ENCODE assay signal across 14 cellular contexts in the genomic region with DNA sequence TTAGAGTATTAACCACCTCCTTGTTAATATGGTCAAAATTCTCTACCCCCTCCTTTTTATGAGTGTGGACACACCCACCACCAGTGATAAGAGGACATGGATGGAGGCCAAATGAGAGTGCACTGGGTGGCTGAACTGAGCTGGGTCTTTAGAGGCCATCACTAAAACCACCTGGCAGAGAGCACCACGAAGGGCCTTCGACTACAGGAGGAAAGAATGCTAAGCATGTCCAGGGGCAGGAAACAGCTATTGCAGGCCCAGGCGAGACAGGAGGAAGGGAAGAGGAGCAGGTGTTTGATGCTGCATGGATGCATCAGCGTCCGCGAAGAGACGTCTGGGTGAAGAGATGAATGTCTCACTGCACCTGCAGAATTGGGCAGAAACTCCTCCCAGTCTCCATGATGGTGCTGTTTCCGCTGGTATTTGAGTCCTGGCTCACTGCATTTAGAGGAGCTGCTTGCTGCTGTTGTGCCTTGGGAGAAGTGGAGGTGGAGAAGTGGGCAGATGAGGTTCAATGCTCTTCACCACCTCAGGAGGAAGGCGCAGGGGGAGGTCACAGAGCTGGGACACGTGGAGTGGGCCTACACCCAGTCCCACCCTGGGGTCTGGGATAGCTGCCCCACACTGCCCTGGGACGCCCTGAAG. TPM values are rescaled to one million over a fixed set of nuclear protein-coding genes. Genes with fewer than 3 reads are reported as not detected.
A peak's percentile ranks its signal among the peaks of the same experiment; 100 is the strongest.
DNase-seq lines count a peak whose midpoint lies in the region; ATAC-seq and TF ChIP-seq lines count a peak whose summit lies in the region.
"Had no signal": no experiment of that assay in that cellular context is flagged by ENCODE, and none has a peak within 500 bp of the region (broad histone marks: within the 10 kb centered on the region; RNA-seq: fewer than 3 reads in every experiment).

No MANE protein-coding gene starts in this region.

- peaks cover 9% of the 10 kb centered on the region for H3K27me3 Mint-ChIP-seq in neural progenitor cell (ENCODE audit: insufficient read depth, low read depth)
- no peaks in the 10 kb centered on the region for H3K27me3 Mint-ChIP-seq in activated CD4-positive, alpha-beta T cell treated with anti-CD3 and anti-CD28 coated beads, Interleukin-2, amount 10 ng/mL, durations not matched to agents 24 days and 14 days

- no peak for DNase-seq in left ventricle myocardium inferior
- no peak for DNase-seq in left ventricle myocardium superior
- DNase-seq in OCI-LY7 (ENCODE audit: low spot score) = peak; percentile 82
- DNase-seq in foreskin keratinocyte = peak; percentile 20 to 26
- no peak for DNase-seq in NCI-H2227 treated with DMSO at 0.1 percent for 48 hours (lab: John Stamatoyannopoulos, UW)
- no peak for DNase-seq in neural progenitor cell (ENCODE audit: low spot score)
- DNase-seq in activated CD4-positive, alpha-beta T cell treated with anti-CD3 and anti-CD28 coated beads, Interleukin-2, amount 10 ng/mL, durations not matched to agents 24 days and 14 days = no peak
- DNase-seq in NCI-H1694 (lab: John Stamatoyannopoulos, UW) = no peak
- DNase-seq: activated CD4-positive, alpha-beta T cell treated with anti-CD3 and anti-CD28 coated beads for 1 hour; cerebellar nuclear complex; esophagus squamous epithelium; NCI-H2081 treated with DMSO at 0.1 percent for 48 hours had no signal

- TF ChIP-seq CTCF in left ventricle myocardium inferior (IDR thresholded peaks at IDR 0.05; ENCODE audit: borderline replicate concordance) (no peak), OCI-LY7 (conservative IDR thresholded peaks at IDR 0.05; ENCODE audit: low read length) (no peak), foreskin keratinocyte (conservative IDR thresholded peaks at IDR 0.05) (no peak), neural progenitor cell (IDR thresholded peaks at IDR 0.05) (no peak)

- H2AFZ ChIP-seq in OCI-LY7 (ENCODE audit: low read length) (no peak overlapping the region), neural progenitor cell (replicated peaks) (no peak overlapping the region)

- H3K27ac Mint-ChIP-seq in neural progenitor cell = no peak overlapping the region
- H3K27ac Mint-ChIP-seq in activated CD4-positive, alpha-beta T cell treated with anti-CD3 and anti-CD28 coated beads, Interleukin-2, amount 10 ng/mL, durations not matched to agents 24 days and 14 days = no peak overlapping the region

- POLR2A ChIA-PET in OCI-LY7 (lab: Charles Lee) = interaction anchor here (0.6 to 1.8 kb wide), 9 partner anchors 10 to 147 kb away, joined by 3 to 8 read pairs (median 3); partner anchors contain the start of gene UBE2O

- peak overlapping the region; percentile 54 for H3K4me2 ChIP-seq in OCI-LY7 (ENCODE audit: low read length)
- no peak overlapping the region for H3K4me2 ChIP-seq in neural progenitor cell

- H3K36me3 ChIP-seq in left ventricle myocardium inferior = no peaks in the 10 kb centered on the region
- H3K36me3 ChIP-seq in OCI-LY7 (ENCODE audit: insufficient read depth, low read length) = peaks cover 35% of the 10 kb centered on the region
- no peaks in the 10 kb centered on the region for H3K36me3 ChIP-seq in neural progenitor cell

- CTCF ChIA-PET in OCI-LY7 (lab: Charles Lee; ENCODE audit: unreplicated experiment) = interaction anchor here (0.7 to 1.8 kb wide), 5 partner anchors 8 to 670 kb away, joined by 3 to 5 read pairs (median 4); partner anchors contain the start of gene UBE2O

- H3K27ac ChIP-seq in left ventricle myocardium inferior (replicated peaks) (peak overlapping the region; percentile 39), OCI-LY7 (ENCODE audit: low read depth, low read length, poor library complexity, severe bottlenecking) (peak overlapping the region; percentile 78), foreskin keratinocyte (no peak overlapping the region), neural progenitor cell (no peak overlapping the region)
- H3K27ac ChIP-seq: esophagus squamous epithelium had no signal

- no peak overlapping the region for H3K9ac ChIP-seq in neural progenitor cell

- H3K4me1 ChIP-seq in left ventricle myocardium inferior (peaks cover 94% of the 10 kb centered on the region), OCI-LY7 (ENCODE audit: insufficient read depth, low read length, poor library complexity, severe bottlenecking) (peaks cover 76% of the 10 kb centered on the region), foreskin keratinocyte (no peaks in the 10 kb centered on the region), neural progenitor cell (peaks cover 8% of the 10 kb centered on the region)

- no peak overlapping the region for H3K4me3 ChIP-seq in left ventricle myocardium inferior
- peak overlapping the region; percentile 6 for H3K4me3 ChIP-seq in OCI-LY7 (ENCODE audit: low read depth, low read length, poor library complexity, severe bottlenecking)
- no peak overlapping the region for H3K4me3 ChIP-seq in neural progenitor cell
- H3K4me3 ChIP-seq: esophagus squamous epithelium had no signal

- no peaks in the 10 kb centered on the region for H3K9me2 ChIP-seq in OCI-LY7 (ENCODE audit: insufficient read depth, low read length)

- no peak overlapping the region for H3K4me3 Mint-ChIP-seq in neural progenitor cell
- H3K4me3 Mint-ChIP-seq in activated CD4-positive, alpha-beta T cell treated with anti-CD3 and anti-CD28 coated beads, Interleukin-2, amount 10 ng/mL, durations not matched to agents 24 days and 14 days = no peak overlapping the region

- H3K79me2 ChIP-seq in OCI-LY7 (ENCODE audit: insufficient read depth, low read depth, low read length) (peaks cover 88% of the 10 kb centered on the region), neural progenitor cell (ENCODE audit: low read depth) (peaks cover 70% of the 10 kb centered on the region)

- H3F3A ChIP-seq in neural progenitor cell (ENCODE audit: low read depth) = no peaks in the 10 kb centered on the region

- H3K27me3 ChIP-seq in left ventricle myocardium inferior (ENCODE audit: low read depth) (no peaks in the 10 kb centered on the region), foreskin keratinocyte (no peaks in the 10 kb centered on the region), neural progenitor cell (no peaks in the 10 kb centered on the region)
- H3K27me3 ChIP-seq: esophagus squamous epithelium had no signal

- H3K9me3 ChIP-seq in left ventricle myocardium inferior (replicated peaks) = no peaks in the 10 kb centered on the region
- no peaks in the 10 kb centered on the region for H3K9me3 ChIP-seq in OCI-LY7 (ENCODE audit: low read length)
- no peaks in the 10 kb centered on the region for H3K9me3 ChIP-seq in neural progenitor cell (ENCODE audit: low read depth)
- H3K9me3 ChIP-seq: esophagus squamous epithelium had no signal

- peaks cover 28% of the 10 kb centered on the region for H3K4me1 Mint-ChIP-seq in neural progenitor cell
- H3K4me1 Mint-ChIP-seq in activated CD4-positive, alpha-beta T cell treated with anti-CD3 and anti-CD28 coated beads, Interleukin-2, amount 10 ng/mL, durations not matched to agents 24 days and 14 days = peaks cover 12% of the 10 kb centered on the region

- H4K20me1 ChIP-seq in OCI-LY7 (ENCODE audit: insufficient read depth, low read length) = no peaks in the 10 kb centered on the region
- H4K20me1 ChIP-seq in neural progenitor cell (ENCODE audit: low read depth) = peaks cover 76% of the 10 kb centered on the region

- ATAC-seq in left ventricle myocardium superior = no peak
- no peak for ATAC-seq in foreskin keratinocyte

- no TSS peak for BruUV-seq in OCI-LY7 (replicated peaks; lab: Mats Ljungman, UMichigan)

- intact Hi-C loops in left ventricle myocardium inferior (cut with micrococcal nuclease) = no loop called here
- intact Hi-C loops in left ventricle myocardium superior (cut with micrococcal nuclease) = no loop called here
- intact Hi-C loops in OCI-LY7 (cut with micrococcal nuclease; ENCODE audit: unreplicated experiment) = no loop called here
- intact Hi-C loops in activated CD4-positive, alpha-beta T cell treated with anti-CD3 and anti-CD28 coated beads, Interleukin-2, amount 10 ng/mL, durations not matched to agents 24 days and 14 days (cut with micrococcal nuclease) = no loop called here

- H3K9me3 Mint-ChIP-seq in neural progenitor cell = peaks cover under 1% of the 10 kb centered on the region
- no peaks in the 10 kb centered on the region for H3K9me3 Mint-ChIP-seq in activated CD4-positive, alpha-beta T cell treated with anti-CD3 and anti-CD28 coated beads, Interleukin-2, amount 10 ng/mL, durations not matched to agents 24 days and 14 days

- H3K36me3 Mint-ChIP-seq in neural progenitor cell = peaks cover 26% of the 10 kb centered on the region
- H3K36me3 Mint-ChIP-seq in activated CD4-positive, alpha-beta T cell treated with anti-CD3 and anti-CD28 coated beads, Interleukin-2, amount 10 ng/mL, durations not matched to agents 24 days and 14 days (ENCODE audit: low read depth) = peaks cover 3% of the 10 kb centered on the region

RNA-seq across cellular contexts. Expression of gene SPHK1, which starts 33.2 kb away (rescaled TPM):
- total RNA-seq in left ventricle myocardium inferior (2.3 TPM), left ventricle myocardium superior (2.7 TPM), OCI-LY7 (2022) (0.22 and 0.78 TPM in 2 replicates), foreskin keratinocyte (81.9 and 128 TPM in 2 replicates), neural progenitor cell (ENCODE audit: low replicate concordance) (1.3 and 1.9 TPM in 2 replicates)
- 0.28 and 0.36 TPM in 2 replicates for total RNA-seq in OCI-LY7 (2014; rRNA removed; shearing (Covaris generic))
- 90.1 and 147 TPM in 2 replicates for polyA plus RNA-seq in foreskin keratinocyte
- 26.8 and 27.6 TPM in 2 replicates for total RNA-seq in activated CD4-positive, alpha-beta T cell treated with anti-CD3 and anti-CD28 coated beads, Interleukin-2, amount 10 ng/mL, durations not matched to agents 24 days and 14 days

RNA-seq across cellular contexts. Expression of gene UBE2O, which starts 35.3 kb away (rescaled TPM):
- 35.7 TPM for total RNA-seq in left ventricle myocardium inferior
- total RNA-seq in left ventricle myocardium superior = 39.0 TPM
- total RNA-seq in OCI-LY7 (2014; rRNA removed; shearing (Covaris generic)) = 43.4 and 55.1 TPM in 2 replicates
- total RNA-seq in OCI-LY7 (2022) = 71.0 and 79.6 TPM in 2 replicates
- total RNA-seq in foreskin keratinocyte = 16.6 and 17.3 TPM in 2 replicates
- 5.2 and 6.4 TPM in 2 replicates for polyA plus RNA-seq in foreskin keratinocyte
- total RNA-seq in neural progenitor cell (ENCODE audit: low replicate concordance) = 20.6 and 46.6 TPM in 2 replicates
- 43.8 and 44.0 TPM in 2 replicates for total RNA-seq in activated CD4-positive, alpha-beta T cell treated with anti-CD3 and anti-CD28 coated beads, Interleukin-2, amount 10 ng/mL, durations not matched to agents 24 days and 14 days

RNA-seq across cellular contexts. Expression of gene AANAT, which starts 49.8 kb away (rescaled TPM):
- total RNA-seq in left ventricle myocardium inferior = not detected
- not detected for total RNA-seq in left ventricle myocardium superior
- total RNA-seq in OCI-LY7 (2014; rRNA removed; shearing (Covaris generic)) = not detected in 2 replicates
- total RNA-seq in OCI-LY7 (2022) = not detected in 2 replicates
- total RNA-seq in foreskin keratinocyte = not detected in 2 replicates
- not detected in 2 replicates for polyA plus RNA-seq in foreskin keratinocyte
- total RNA-seq in neural progenitor cell (ENCODE audit: low replicate concordance) = not detected in 2 replicates
- not detected in 2 replicates for total RNA-seq in activated CD4-positive, alpha-beta T cell treated with anti-CD3 and anti-CD28 coated beads, Interleukin-2, amount 10 ng/mL, durations not matched to agents 24 days and 14 days
- total RNA-seq: esophagus squamous epithelium, skeletal muscle tissue, ureter had no signal

Comparison
In these comparisons a context has a peak if more than half of its experiments do, and no peak if none do; other contexts are left out.
1. DNase-seq: peak in OCI-LY7 (single experiment) and foreskin keratinocyte (2 of 2); none in left ventricle myocardium inferior (single experiment), left ventricle myocardium superior (single experiment), NCI-H2227 treated with DMSO at 0.1 percent for 48 hours (single experiment), neural progenitor cell (single experiment), activated CD4-positive, alpha-beta T cell treated with anti-CD3 and anti-CD28 coated beads, Interleukin-2, amount 10 ng/mL, durations not matched to agents 24 days and 14 days (single experiment) and NCI-H1694 (single experiment).
2. H3K27ac ChIP-seq: peak in left ventricle myocardium inferior (single experiment) and OCI-LY7 (single experiment); none in foreskin keratinocyte (single experiment) and neural progenitor cell (single experiment).